22 cellular contexts compared by ENCODE assay signal in the genomic region with DNA sequence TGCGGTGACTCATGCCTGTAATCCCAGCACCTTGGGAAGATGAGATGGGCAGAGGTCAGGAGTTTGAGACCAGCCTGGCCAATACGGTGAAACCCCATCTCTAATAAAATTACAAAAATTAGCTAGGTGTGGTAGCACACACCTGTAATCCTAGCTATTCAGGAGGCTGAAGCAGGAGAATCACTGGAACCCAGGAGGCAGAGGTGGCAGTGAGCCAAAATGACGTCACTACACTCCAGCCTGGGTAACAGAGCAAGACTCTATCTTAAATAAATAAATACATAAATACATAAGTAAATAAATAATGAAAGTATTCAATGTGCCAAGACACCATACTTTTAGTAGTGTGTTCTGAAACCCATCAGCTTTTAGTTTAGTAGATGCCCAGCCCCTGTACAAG.
"Had no signal": no experiment of that assay in that cellular context is flagged by ENCODE, and none has a peak within 500 bp of the region (broad histone marks: within the 10 kb centered on the region; RNA-seq: fewer than 3 reads in every experiment).

No MANE protein-coding gene starts in this region.

- H3K27ac ChIP-seq: epithelial cell of prostate, neural progenitor cell, right atrium auricular region, suprapubic skin, tibial artery, upper lobe of right lung, VCaP had no signal

- H3K4me3 ChIP-seq: lung, neural progenitor cell, right atrium auricular region, suprapubic skin, tibial artery, upper lobe of right lung had no signal

- H2AFZ ChIP-seq: neural progenitor cell had no signal

- H3K4me1 ChIP-seq: right atrium auricular region, suprapubic skin, tibial artery, upper lobe of right lung had no signal

- H3K4me2 ChIP-seq: neural progenitor cell had no signal

- H3K36me3 ChIP-seq: neural progenitor cell, right atrium auricular region, suprapubic skin, tibial artery, upper lobe of right lung had no signal

- DNase-seq: activated CD4-positive, alpha-beta T cell treated with anti-CD3 and anti-CD28 coated beads for 4 hours; activated CD4-positive, alpha-beta T cell treated with anti-CD3 and anti-CD28 coated beads, Interleukin-2, amount 50 U/mL, for 4 hours; activated naive CD4-positive, alpha-beta T cell; activated T-cell treated with anti-CD3 and anti-CD28 coated beads for 4 hours; activated T-cell treated with anti-CD3 and anti-CD28 coated beads, Interleukin-2, amount 50 U/mL, for 72 hours; kidney glomerular epithelial cell; mesendoderm; natural killer cell; stimulated activated CD4-positive, alpha-beta T cell treated with anti-CD3 and anti-CD28 coated beads, Interleukin-15, amount 100 ng/mL, for 24 hours; stimulated activated CD4-positive, alpha-beta T cell treated with anti-CD3 and anti-CD28 coated beads, Interleukin-2, amount 100 ng/mL, for 24 hours; stimulated activated naive B cell treated with anti-CD40 and anti-IgM and Interleukin-4, amounts not matched to agents 10 μg/mL and 1 μg/mL and 100 μg/mL, for 72 hours; tibial artery; upper lobe of right lung had no signal

- H3K27me3 ChIP-seq: neural progenitor cell, right atrium auricular region, suprapubic skin, tibial artery, upper lobe of right lung had no signal

- ATAC-seq: activated naive CD4-positive, alpha-beta T cell treated with anti-CD3 and anti-CD28 coated beads, Interleukin-2, amount 50 U/mL, for 72 hours; activated T-cell treated with anti-CD3 and anti-CD28 coated beads, Interleukin-2, amount 50 U/mL, for 72 hours; left lobe of liver; natural killer cell; stimulated activated naive B cell treated with anti-CD40 and anti-IgM and Interleukin-4, amounts not matched to agents 10 μg/mL and 1 μg/mL and 100 μg/mL, for 72 hours; upper lobe of right lung had no signal

- H3K9me3 ChIP-seq: right atrium auricular region, suprapubic skin, tibial artery, upper lobe of right lung had no signal

- FAIRE-seq: bronchial epithelial cell had no signal

- H3K9ac ChIP-seq: neural progenitor cell had no signal
